1 cellular context compared by ENCODE assay signal in genomic region chrX:117510453-117510852, GRCh38.
TF ChIP-seq lines count a peak whose summit lies in the region.

No MANE protein-coding gene starts in this region.

TF ChIP-seq in GM23338, 12 proteins besides CTCF, POLR2A, EP300 and RAD21 (continued from another document):
- TF ChIP-seq ZNF462 (CRISPR knock-in tag; IDR thresholded peaks at IDR 0.05) (no peak), EZH2 (IDR thresholded peaks at IDR 0.05; ENCODE audit: low read depth, unreplicated experiment) (no peak), ZNF114 (CRISPR knock-in tag; IDR thresholded peaks at IDR 0.05) (no peak), NANOG (IDR thresholded peaks at IDR 0.05; ENCODE audit: borderline replicate concordance) (no peak), ZNF331 (CRISPR knock-in tag; IDR thresholded peaks at IDR 0.05; ENCODE audit: low read depth) (no peak)
